ENCODE assay signal across 8 cellular contexts in the genomic region with DNA sequence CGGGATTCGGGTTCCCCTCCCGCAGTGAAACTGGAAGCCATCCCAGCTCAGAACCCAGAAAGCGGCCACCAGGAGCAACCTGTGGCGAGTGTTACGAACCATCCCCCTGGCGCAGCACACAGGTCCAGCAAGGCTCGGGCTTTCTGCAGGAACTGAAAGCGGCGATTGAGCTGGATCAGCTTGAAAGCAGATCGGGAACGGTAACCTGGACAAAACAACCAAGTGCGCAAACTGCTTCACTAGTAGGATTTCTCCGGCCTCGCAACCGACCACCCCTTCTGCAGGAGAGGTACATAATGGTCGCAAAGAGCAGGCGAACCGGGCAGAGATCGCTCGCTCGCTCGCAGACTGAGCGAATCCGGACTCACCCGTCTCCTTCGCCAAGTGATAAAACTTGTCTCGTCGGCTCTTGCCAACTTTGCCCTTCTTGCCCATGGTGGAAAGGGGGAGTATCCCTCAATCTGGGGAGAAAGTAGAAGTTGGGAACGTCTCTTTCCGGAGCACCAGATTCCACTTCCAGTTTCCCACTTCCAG. TPM values are rescaled to one million over a fixed set of nuclear protein-coding genes. Genes with fewer than 3 reads are reported as not detected.
DNase-seq lines count a peak whose midpoint lies in the region; ATAC-seq and TF ChIP-seq lines count a peak whose summit lies in the region.

No MANE protein-coding gene starts in this region.

- in situ Hi-C loops in Panc1 (cut with HindIII; ENCODE audit: low pct_unique_long_range_greater_than_20kb, low sequenced_read_pairs): no loop called here

- DNase-seq in Panc1 (ENCODE audit: low read depth, low spot score) (no peak), superior temporal gyrus (ENCODE audit: extremely low spot score) (no peak), SKM-1 treated with dmso at 0.1 percent for 144 hours (lab: John Stamatoyannopoulos, UW; ENCODE audit: unreplicated experiment) (no peak)
- DNase-seq in effector memory CD8-positive, alpha-beta T cell: no peak
- no peak for DNase-seq in activated CD4-positive, CD25-positive, alpha-beta regulatory T cell (lab: John Stamatoyannopoulos, UW)

- CTCF ChIA-PET in Panc1 (lab: Charles Lee): no interaction called here

- H3K27me3 Mint-ChIP-seq in effector memory CD8-positive, alpha-beta T cell: no peaks in the 10 kb centered on the region

- H3K27me3 ChIP-seq in Panc1 (ENCODE audit: control insufficient read depth, insufficient read depth, low read length): no peaks in the 10 kb centered on the region
- H3K27me3 ChIP-seq in muscle layer of duodenum (ENCODE audit: low read depth, low read length): no peaks in the 10 kb centered on the region

- ATAC-seq in GM19452 (IDR thresholded peaks at IDR 0.05; ENCODE audit: unreplicated experiment) (peak; percentile 2), Panc1 (peak; percentile 5)
- ATAC-seq in effector memory CD8-positive, alpha-beta T cell (replicated peaks): peak; percentile 9

- H3K27ac ChIP-seq in 22Rv1: peak overlapping the region; percentile 89
- peak overlapping the region; percentile 95 for H3K27ac ChIP-seq in Panc1 (ENCODE audit: low read length)
- peak overlapping the region; percentile 97 for H3K27ac ChIP-seq in muscle layer of duodenum (ENCODE audit: low read length)

- peak overlapping the region; percentile 92 to 95 for H3K4me3 Mint-ChIP-seq in effector memory CD8-positive, alpha-beta T cell

- POLR2A ChIA-PET in Panc1 (lab: Charles Lee): interaction anchor here (1.0 kb wide), 1 partner anchor 53 kb away, joined by 5 read pairs; a partner anchor contains a TSS

- peak overlapping the region; percentile 80 to 96 for H3K4me3 ChIP-seq in Panc1 (ENCODE audit: low read depth in 2 of 2, low read length in 2 of 2)
- H3K4me3 ChIP-seq in muscle layer of duodenum (ENCODE audit: low read depth in 1 of 2, low read length in 2 of 2): peak overlapping the region; percentile 85 to 87

- no peaks in the 10 kb centered on the region for H3K9me3 Mint-ChIP-seq in effector memory CD8-positive, alpha-beta T cell

- no peak for TF ChIP-seq CTCF in 22Rv1 (IDR thresholded peaks at IDR 0.05)
- TF ChIP-seq CTCF in Panc1 (IDR thresholded peaks at IDR 0.05): no peak

- no peaks in the 10 kb centered on the region for H3K9me3 ChIP-seq in Panc1 (ENCODE audit: control insufficient read depth, insufficient read depth, low read depth, low read length)
- no peaks in the 10 kb centered on the region for H3K9me3 ChIP-seq in muscle layer of duodenum (ENCODE audit: control insufficient read depth in 1 of 2, low read length in 2 of 2)

- peaks cover 80% of the 10 kb centered on the region for H3K36me3 Mint-ChIP-seq in effector memory CD8-positive, alpha-beta T cell (ENCODE audit: insufficient read depth)

- H3K4me1 ChIP-seq in Panc1 (ENCODE audit: control insufficient read depth, insufficient read depth, low read length) (peaks cover 15% of the 10 kb centered on the region), muscle layer of duodenum (ENCODE audit: control insufficient read depth in 1 of 2, insufficient read depth in 2 of 2, low read length in 2 of 2) (peaks cover 13 to 24% of the 10 kb centered on the region in 2 donors)

- H3K36me3 ChIP-seq in Panc1 (ENCODE audit: control insufficient read depth, insufficient read depth, low read length) (peaks cover 54% of the 10 kb centered on the region), muscle layer of duodenum (ENCODE audit: control insufficient read depth in 1 of 2, insufficient read depth in 2 of 2, low read length in 2 of 2) (peaks cover 60 to 62% of the 10 kb centered on the region in 2 donors)

- intact Hi-C loops in Panc1 (cut with micrococcal nuclease; ENCODE audit: unreplicated experiment): no loop called here

- BruUV-seq in Panc1 (replicated peaks; lab: Mats Ljungman, UMichigan): TSS peak; percentile 87

- peak overlapping the region; percentile 93 to 96 for H3K27ac Mint-ChIP-seq in effector memory CD8-positive, alpha-beta T cell

- H3K4me1 Mint-ChIP-seq in effector memory CD8-positive, alpha-beta T cell (ENCODE audit: low read depth in 2 of 2): peaks cover 48 to 57% of the 10 kb centered on the region in 2 donors

RNA-seq across cellular contexts. Expression of a gene that starts 0.7 kb away (rescaled TPM):
- total RNA-seq in Panc1 (2021; ENCODE audit: unreplicated experiment): 145 TPM
- 223 TPM for polyA plus RNA-seq in Panc1 (2012; ENCODE audit: insufficient read length)

RNA-seq across cellular contexts. Expression of a gene that starts 0.9 kb away (rescaled TPM):
- total RNA-seq in Panc1 (2021; ENCODE audit: unreplicated experiment): 41.3 TPM
- 31.1 TPM for polyA plus RNA-seq in Panc1 (2012; ENCODE audit: insufficient read length)

RNA-seq across cellular contexts. Expression of a gene that starts 15.9 kb away (rescaled TPM):
- 59.4 TPM for total RNA-seq in Panc1 (2021; ENCODE audit: unreplicated experiment)
- polyA plus RNA-seq in Panc1 (2012; ENCODE audit: insufficient read length): 48.7 TPM

RNA-seq across cellular contexts. Expression of a gene that starts 46.9 kb away (rescaled TPM):
- total RNA-seq in Panc1 (2021; ENCODE audit: unreplicated experiment): not detected
- polyA plus RNA-seq in Panc1 (2012; ENCODE audit: insufficient read length): 0.30 TPM

RNA-seq across cellular contexts. Expression of a gene that starts 52.6 kb away (rescaled TPM):
- total RNA-seq in Panc1 (2021; ENCODE audit: unreplicated experiment): 89.6 TPM
- 46.9 TPM for polyA plus RNA-seq in Panc1 (2012; ENCODE audit: insufficient read length)
